Comparison of ENCODE assay signal across 2 cellular contexts in the genomic region with DNA sequence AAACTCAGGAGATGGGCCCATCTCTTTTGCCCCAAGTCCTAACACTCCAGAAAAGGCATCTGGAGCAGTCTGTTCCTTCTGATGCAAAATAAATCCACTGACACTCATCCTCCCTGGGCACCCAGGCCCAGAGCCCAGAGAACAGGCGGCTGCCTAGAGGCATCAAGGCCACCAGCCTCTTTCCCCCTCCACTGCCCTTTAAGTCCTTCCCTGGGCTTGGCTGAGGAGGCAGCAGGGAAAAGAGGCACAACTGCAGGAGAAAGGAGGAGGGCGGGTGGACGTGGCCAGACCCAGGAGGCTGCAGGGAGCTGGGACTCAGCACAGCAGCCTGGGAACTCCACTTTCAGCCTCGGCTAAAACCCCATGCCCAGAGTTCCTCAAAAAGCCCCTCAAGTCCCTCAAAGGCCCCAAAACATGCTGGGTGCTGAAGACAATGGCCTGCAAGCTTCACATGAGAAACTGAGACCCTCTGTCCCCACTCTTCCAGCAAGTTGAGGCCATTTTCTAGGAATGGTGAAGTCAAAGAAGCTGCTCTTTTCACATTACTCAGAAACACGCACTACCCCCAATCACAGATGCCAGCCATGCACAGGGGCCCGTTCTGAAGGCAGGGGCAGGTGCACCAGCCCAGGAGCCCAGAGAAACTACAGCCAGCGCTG.
TF ChIP-seq lines count a peak whose summit lies in the region.

No MANE protein-coding gene starts in this region.

TF ChIP-seq in HCT116, 20 proteins besides CTCF, POLR2A, EP300 and RAD21:
- no peak for TF ChIP-seq SP1 (IDR thresholded peaks at IDR 0.05; ENCODE audit: low read depth)
- TF ChIP-seq EGR1 (IDR thresholded peaks at IDR 0.05; ENCODE audit: low read depth), result no peak

TF ChIP-seq in H1, 55 proteins besides CTCF, POLR2A, EP300 and RAD21:
- no peak for TF ChIP-seq CBX5 (IDR thresholded peaks at IDR 0.05; ENCODE audit: low read depth, low read length)
- TF ChIP-seq, protein P1, sequence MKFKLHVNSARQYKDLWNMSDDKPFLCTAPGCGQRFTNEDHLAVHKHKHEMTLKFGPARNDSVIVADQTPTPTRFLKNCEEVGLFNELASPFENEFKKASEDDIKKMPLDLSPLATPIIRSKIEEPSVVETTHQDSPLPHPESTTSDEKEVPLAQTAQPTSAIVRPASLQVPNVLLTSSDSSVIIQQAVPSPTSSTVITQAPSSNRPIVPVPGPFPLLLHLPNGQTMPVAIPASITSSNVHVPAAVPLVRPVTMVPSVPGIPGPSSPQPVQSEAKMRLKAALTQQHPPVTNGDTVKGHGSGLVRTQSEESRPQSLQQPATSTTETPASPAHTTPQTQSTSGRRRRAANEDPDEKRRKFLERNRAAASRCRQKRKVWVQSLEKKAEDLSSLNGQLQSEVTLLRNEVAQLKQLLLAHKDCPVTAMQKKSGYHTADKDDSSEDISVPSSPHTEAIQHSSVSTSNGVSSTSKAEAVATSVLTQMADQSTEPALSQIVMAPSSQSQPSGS (IDR thresholded peaks at IDR 0.05; ENCODE audit: low read length), result no peak
- no peak for TF ChIP-seq SP4 (IDR thresholded peaks at IDR 0.05; ENCODE audit: low read length)
- TF ChIP-seq GABPA (IDR thresholded peaks at IDR 0.05; ENCODE audit: borderline replicate concordance, insufficient read depth, low read length), result no peak
- TF ChIP-seq TBP (IDR thresholded peaks at IDR 0.05; ENCODE audit: low read depth, low read length), result no peak
- no peak for TF ChIP-seq HDAC2 (IDR thresholded peaks at IDR 0.05; ENCODE audit: borderline replicate concordance in 1 of 2, low read depth in 2 of 2, low read length in 2 of 2)
- TF ChIP-seq BACH1 (IDR thresholded peaks at IDR 0.05; ENCODE audit: low read length), result no peak
- no peak for TF ChIP-seq EGR1 (IDR thresholded peaks at IDR 0.05; ENCODE audit: borderline replicate concordance, low read depth, low read length)
- no peak for TF ChIP-seq JUND (IDR thresholded peaks at IDR 0.05; ENCODE audit: low read length)
- TF ChIP-seq, protein P2, sequence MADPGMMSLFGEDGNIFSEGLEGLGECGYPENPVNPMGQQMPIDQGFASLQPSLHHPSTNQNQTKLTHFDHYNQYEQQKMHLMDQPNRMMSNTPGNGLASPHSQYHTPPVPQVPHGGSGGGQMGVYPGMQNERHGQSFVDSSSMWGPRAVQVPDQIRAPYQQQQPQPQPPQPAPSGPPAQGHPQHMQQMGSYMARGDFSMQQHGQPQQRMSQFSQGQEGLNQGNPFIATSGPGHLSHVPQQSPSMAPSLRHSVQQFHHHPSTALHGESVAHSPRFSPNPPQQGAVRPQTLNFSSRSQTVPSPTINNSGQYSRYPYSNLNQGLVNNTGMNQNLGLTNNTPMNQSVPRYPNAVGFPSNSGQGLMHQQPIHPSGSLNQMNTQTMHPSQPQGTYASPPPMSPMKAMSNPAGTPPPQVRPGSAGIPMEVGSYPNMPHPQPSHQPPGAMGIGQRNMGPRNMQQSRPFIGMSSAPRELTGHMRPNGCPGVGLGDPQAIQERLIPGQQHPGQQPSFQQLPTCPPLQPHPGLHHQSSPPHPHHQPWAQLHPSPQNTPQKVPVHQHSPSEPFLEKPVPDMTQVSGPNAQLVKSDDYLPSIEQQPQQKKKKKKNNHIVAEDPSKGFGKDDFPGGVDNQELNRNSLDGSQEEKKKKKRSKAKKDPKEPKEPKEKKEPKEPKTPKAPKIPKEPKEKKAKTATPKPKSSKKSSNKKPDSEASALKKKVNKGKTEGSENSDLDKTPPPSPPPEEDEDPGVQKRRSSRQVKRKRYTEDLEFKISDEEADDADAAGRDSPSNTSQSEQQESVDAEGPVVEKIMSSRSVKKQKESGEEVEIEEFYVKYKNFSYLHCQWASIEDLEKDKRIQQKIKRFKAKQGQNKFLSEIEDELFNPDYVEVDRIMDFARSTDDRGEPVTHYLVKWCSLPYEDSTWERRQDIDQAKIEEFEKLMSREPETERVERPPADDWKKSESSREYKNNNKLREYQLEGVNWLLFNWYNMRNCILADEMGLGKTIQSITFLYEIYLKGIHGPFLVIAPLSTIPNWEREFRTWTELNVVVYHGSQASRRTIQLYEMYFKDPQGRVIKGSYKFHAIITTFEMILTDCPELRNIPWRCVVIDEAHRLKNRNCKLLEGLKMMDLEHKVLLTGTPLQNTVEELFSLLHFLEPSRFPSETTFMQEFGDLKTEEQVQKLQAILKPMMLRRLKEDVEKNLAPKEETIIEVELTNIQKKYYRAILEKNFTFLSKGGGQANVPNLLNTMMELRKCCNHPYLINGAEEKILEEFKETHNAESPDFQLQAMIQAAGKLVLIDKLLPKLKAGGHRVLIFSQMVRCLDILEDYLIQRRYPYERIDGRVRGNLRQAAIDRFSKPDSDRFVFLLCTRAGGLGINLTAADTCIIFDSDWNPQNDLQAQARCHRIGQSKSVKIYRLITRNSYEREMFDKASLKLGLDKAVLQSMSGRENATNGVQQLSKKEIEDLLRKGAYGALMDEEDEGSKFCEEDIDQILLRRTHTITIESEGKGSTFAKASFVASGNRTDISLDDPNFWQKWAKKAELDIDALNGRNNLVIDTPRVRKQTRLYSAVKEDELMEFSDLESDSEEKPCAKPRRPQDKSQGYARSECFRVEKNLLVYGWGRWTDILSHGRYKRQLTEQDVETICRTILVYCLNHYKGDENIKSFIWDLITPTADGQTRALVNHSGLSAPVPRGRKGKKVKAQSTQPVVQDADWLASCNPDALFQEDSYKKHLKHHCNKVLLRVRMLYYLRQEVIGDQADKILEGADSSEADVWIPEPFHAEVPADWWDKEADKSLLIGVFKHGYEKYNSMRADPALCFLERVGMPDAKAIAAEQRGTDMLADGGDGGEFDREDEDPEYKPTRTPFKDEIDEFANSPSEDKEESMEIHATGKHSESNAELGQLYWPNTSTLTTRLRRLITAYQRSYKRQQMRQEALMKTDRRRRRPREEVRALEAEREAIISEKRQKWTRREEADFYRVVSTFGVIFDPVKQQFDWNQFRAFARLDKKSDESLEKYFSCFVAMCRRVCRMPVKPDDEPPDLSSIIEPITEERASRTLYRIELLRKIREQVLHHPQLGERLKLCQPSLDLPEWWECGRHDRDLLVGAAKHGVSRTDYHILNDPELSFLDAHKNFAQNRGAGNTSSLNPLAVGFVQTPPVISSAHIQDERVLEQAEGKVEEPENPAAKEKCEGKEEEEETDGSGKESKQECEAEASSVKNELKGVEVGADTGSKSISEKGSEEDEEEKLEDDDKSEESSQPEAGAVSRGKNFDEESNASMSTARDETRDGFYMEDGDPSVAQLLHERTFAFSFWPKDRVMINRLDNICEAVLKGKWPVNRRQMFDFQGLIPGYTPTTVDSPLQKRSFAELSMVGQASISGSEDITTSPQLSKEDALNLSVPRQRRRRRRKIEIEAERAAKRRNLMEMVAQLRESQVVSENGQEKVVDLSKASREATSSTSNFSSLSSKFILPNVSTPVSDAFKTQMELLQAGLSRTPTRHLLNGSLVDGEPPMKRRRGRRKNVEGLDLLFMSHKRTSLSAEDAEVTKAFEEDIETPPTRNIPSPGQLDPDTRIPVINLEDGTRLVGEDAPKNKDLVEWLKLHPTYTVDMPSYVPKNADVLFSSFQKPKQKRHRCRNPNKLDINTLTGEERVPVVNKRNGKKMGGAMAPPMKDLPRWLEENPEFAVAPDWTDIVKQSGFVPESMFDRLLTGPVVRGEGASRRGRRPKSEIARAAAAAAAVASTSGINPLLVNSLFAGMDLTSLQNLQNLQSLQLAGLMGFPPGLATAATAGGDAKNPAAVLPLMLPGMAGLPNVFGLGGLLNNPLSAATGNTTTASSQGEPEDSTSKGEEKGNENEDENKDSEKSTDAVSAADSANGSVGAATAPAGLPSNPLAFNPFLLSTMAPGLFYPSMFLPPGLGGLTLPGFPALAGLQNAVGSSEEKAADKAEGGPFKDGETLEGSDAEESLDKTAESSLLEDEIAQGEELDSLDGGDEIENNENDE (IDR thresholded peaks at IDR 0.05; ENCODE audit: insufficient replicate concordance, low read length), result no peak
- TF ChIP-seq KDM4A (IDR thresholded peaks at IDR 0.05; ENCODE audit: low read depth, low read length, severe bottlenecking), result no peak
- TF ChIP-seq, protein P3, sequence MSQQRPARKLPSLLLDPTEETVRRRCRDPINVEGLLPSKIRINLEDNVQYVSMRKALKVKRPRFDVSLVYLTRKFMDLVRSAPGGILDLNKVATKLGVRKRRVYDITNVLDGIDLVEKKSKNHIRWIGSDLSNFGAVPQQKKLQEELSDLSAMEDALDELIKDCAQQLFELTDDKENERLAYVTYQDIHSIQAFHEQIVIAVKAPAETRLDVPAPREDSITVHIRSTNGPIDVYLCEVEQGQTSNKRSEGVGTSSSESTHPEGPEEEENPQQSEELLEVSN (IDR thresholded peaks at IDR 0.05), result no peak
- no peak for TF ChIP-seq RBBP5 (IDR thresholded peaks at IDR 0.05; ENCODE audit: borderline replicate concordance, low read depth, low read length)
- no peak for TF ChIP-seq TCF12 (IDR thresholded peaks at IDR 0.05; ENCODE audit: low read depth, low read length)
- TF ChIP-seq RXRA (IDR thresholded peaks at IDR 0.05; ENCODE audit: insufficient read depth, low read depth, low read length), result no peak
- no peak for TF ChIP-seq YY1 (IDR thresholded peaks at IDR 0.05; ENCODE audit: low read depth, low read length)
- TF ChIP-seq TAF1 (IDR thresholded peaks at IDR 0.05; ENCODE audit: low read depth, low read length), result no peak
- TF ChIP-seq SUZ12 (IDR thresholded peaks at IDR 0.05; ENCODE audit: low read length), result no peak
- no peak for TF ChIP-seq NANOG (IDR thresholded peaks at IDR 0.05; ENCODE audit: insufficient read depth, low read depth, low read length, poor library complexity, severe bottlenecking)
